In the genomic region with DNA sequence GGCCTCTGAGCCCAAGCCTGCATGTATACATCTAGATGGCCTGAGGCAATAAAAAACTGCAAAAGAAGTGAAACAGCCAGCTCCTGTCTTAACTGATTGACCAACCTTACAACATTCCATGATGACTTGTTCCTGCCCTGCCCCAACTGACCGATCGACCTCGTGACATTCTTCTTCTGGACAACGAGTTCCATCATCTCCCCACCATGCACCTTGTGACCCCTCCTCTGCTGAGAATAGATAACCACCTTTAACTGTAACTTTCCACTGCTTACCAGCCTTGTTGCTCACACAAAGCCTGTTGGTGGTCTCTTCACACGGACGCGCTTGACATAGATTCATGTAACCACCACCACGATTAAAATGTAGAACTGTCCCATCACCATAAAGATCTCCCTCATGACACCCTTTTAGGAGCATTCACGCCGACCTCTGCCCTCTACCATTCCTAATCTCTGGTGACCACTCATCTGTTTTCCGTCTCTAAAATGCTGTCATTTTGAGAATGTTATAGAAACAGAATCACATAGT, we compare ENCODE assay signal across 18 cellular contexts.
DNase-seq lines count a peak whose midpoint lies in the region; ATAC-seq and TF ChIP-seq lines count a peak whose summit lies in the region.
"Had no signal": no experiment of that assay in that cellular context is flagged by ENCODE, and none has a peak within 500 bp of the region (broad histone marks: within the 10 kb centered on the region; RNA-seq: fewer than 3 reads in every experiment).

No MANE protein-coding gene starts in this region.

- no peak for TF ChIP-seq POLR2A in erythroblast (IDR thresholded peaks at IDR 0.05; ENCODE audit: low read length)

- no peaks in the 10 kb centered on the region for H4K20me1 ChIP-seq in PC-3 (ENCODE audit: low read length)

- no TSS peak for BruUV-seq in Caco-2 (replicated peaks; lab: Mats Ljungman, UMichigan)
- no TSS peak for BruUV-seq in PC-3 (replicated peaks; lab: Mats Ljungman, UMichigan)

- no peaks in the 10 kb centered on the region for H3K9me2 ChIP-seq in PC-3 (replicated peaks; ENCODE audit: low read length)

- intact Hi-C loops in Caco-2 (cut with micrococcal nuclease; ENCODE audit: unreplicated experiment) (no loop called here), PC-3 (cut with micrococcal nuclease) (no loop called here)

- H3K79me2 ChIP-seq in PC-3 (ENCODE audit: low read length), result no peaks in the 10 kb centered on the region

- POLR2A ChIA-PET in Caco-2 (lab: Charles Lee) (no interaction called here), PC-3 (lab: Charles Lee; ENCODE audit: unreplicated experiment) (interaction anchor here (0.6 kb wide), 1 partner anchor 1001 kb away, joined by 3 read pairs; no protein-coding TSS in a partner anchor)

- H3K4me3 Mint-ChIP-seq in Caco-2 (ENCODE audit: unreplicated experiment) (no peak overlapping the region), osteocyte (ENCODE audit: unreplicated experiment) (no peak overlapping the region), immature natural killer cell (no peak overlapping the region)
- no peak overlapping the region for H3K4me3 Mint-ChIP-seq in activated naive CD8-positive, alpha-beta T cell treated with anti-CD3 and anti-CD28 coated beads for 36 hours

- ATAC-seq in PC-3, result no peak
- ATAC-seq in foreskin keratinocyte, result no peak

- peaks cover 11% of the 10 kb centered on the region for H3K27me3 Mint-ChIP-seq in Caco-2 (ENCODE audit: insufficient read depth, unreplicated experiment)
- H3K27me3 Mint-ChIP-seq in osteocyte (ENCODE audit: unreplicated experiment), result no peaks in the 10 kb centered on the region
- H3K27me3 Mint-ChIP-seq in immature natural killer cell (ENCODE audit: low read depth in 3 of 3), result peaks cover 2 to 3% (median 3%) of the 10 kb centered on the region in 3 donors
- H3K27me3 Mint-ChIP-seq in activated naive CD8-positive, alpha-beta T cell treated with anti-CD3 and anti-CD28 coated beads for 36 hours, result no peaks in the 10 kb centered on the region

- no peak for TF ChIP-seq CTCF in Caco-2 (IDR thresholded peaks at IDR 0.05; ENCODE audit: insufficient read depth in 1 of 2, low read depth in 1 of 2, low read length in 1 of 2, severe bottlenecking in 1 of 2, unreplicated experiment in 1 of 2)
- TF ChIP-seq CTCF in PC-3 (conservative IDR thresholded peaks at IDR 0.05; ENCODE audit: low read depth, low read length), result no peak
- TF ChIP-seq CTCF in foreskin keratinocyte (conservative IDR thresholded peaks at IDR 0.05), result no peak
- no peak for TF ChIP-seq CTCF in osteocyte (IDR thresholded peaks at IDR 0.05)

- H3K36me3 Mint-ChIP-seq in Caco-2 (ENCODE audit: insufficient read depth, unreplicated experiment) (no peaks in the 10 kb centered on the region), osteocyte (ENCODE audit: unreplicated experiment) (peaks cover 11% of the 10 kb centered on the region), immature natural killer cell (no peaks in the 10 kb centered on the region)
- no peaks in the 10 kb centered on the region for H3K36me3 Mint-ChIP-seq in activated naive CD8-positive, alpha-beta T cell treated with anti-CD3 and anti-CD28 coated beads for 36 hours

- peak; percentile 26 to 61 for DNase-seq in Caco-2
- DNase-seq in PC-3, result peak; percentile 49
- DNase-seq in foreskin keratinocyte, result peak; percentile 0 to 30
- no peak for DNase-seq in osteocyte (ENCODE audit: extremely low spot score, unreplicated experiment)
- DNase-seq in erythroblast (lab: John Stamatoyannopoulos, UW), result no peak
- DNase-seq in immature natural killer cell, result no peak
- no peak for DNase-seq in SW 1271 (lab: John Stamatoyannopoulos, UW)
- no peak for DNase-seq in activated naive CD8-positive, alpha-beta T cell treated with anti-CD3 and anti-CD28 coated beads for 36 hours
- DNase-seq: C1 segment of cervical spinal cord; DMS 273 treated with DMSO at 0.1 percent for 48 hours; H7; NCI-H187; NCI-H345; NCI-H526 treated with DMSO at 0.1 percent for 48 hours; NK-92 treated with Interleukin-12 subunit alpha and Interleukin-12 subunit beta, amount 100 ng/mL, for 24 hours had no signal

- H3K9me3 Mint-ChIP-seq in Caco-2 (ENCODE audit: unreplicated experiment) (no peaks in the 10 kb centered on the region), osteocyte (ENCODE audit: unreplicated experiment) (no peaks in the 10 kb centered on the region), immature natural killer cell (no peaks in the 10 kb centered on the region)
- H3K9me3 Mint-ChIP-seq in activated naive CD8-positive, alpha-beta T cell treated with anti-CD3 and anti-CD28 coated beads for 36 hours, result no peaks in the 10 kb centered on the region

- H3K9ac ChIP-seq in PC-3 (ENCODE audit: low read length), result no peak overlapping the region

- H3K4me1 Mint-ChIP-seq in Caco-2 (ENCODE audit: low read depth, unreplicated experiment), result peaks cover 6% of the 10 kb centered on the region
- H3K4me1 Mint-ChIP-seq in osteocyte (ENCODE audit: unreplicated experiment), result peaks cover 51% of the 10 kb centered on the region
- H3K4me1 Mint-ChIP-seq in immature natural killer cell, result no peaks in the 10 kb centered on the region
- no peaks in the 10 kb centered on the region for H3K4me1 Mint-ChIP-seq in activated naive CD8-positive, alpha-beta T cell treated with anti-CD3 and anti-CD28 coated beads for 36 hours

- peaks cover 8% of the 10 kb centered on the region; the same call in 1 of the 2 replicates for H3K4me1 ChIP-seq in Caco-2
- 0 out of 2 replicates have a peak, but pooled peaks cover 5% of the 10 kb centered on the region for H3K4me1 ChIP-seq in PC-3 (ENCODE audit: insufficient read depth, low read length)
- no peaks in the 10 kb centered on the region for H3K4me1 ChIP-seq in foreskin keratinocyte
- H3K4me1 ChIP-seq: SJSA1 had no signal

- no peak overlapping the region for H3K27ac Mint-ChIP-seq in Caco-2 (ENCODE audit: unreplicated experiment)
- peak overlapping the region; percentile 25 for H3K27ac Mint-ChIP-seq in osteocyte (ENCODE audit: unreplicated experiment)
- no peak overlapping the region for H3K27ac Mint-ChIP-seq in immature natural killer cell
- H3K27ac Mint-ChIP-seq in activated naive CD8-positive, alpha-beta T cell treated with anti-CD3 and anti-CD28 coated beads for 36 hours, result no peak overlapping the region

- H3K4me3 ChIP-seq in Caco-2 (ENCODE audit: low read depth, low read length) (no peak overlapping the region), PC-3 (ENCODE audit: low read length) (no peak overlapping the region)
- H3K4me3 ChIP-seq: SJSA1 had no signal

- no peak overlapping the region for H3K4me2 ChIP-seq in PC-3 (ENCODE audit: low read length)

- H3K36me3 ChIP-seq in Caco-2 (ENCODE audit: control insufficient read depth, insufficient read depth, low read length), result no peaks in the 10 kb centered on the region
- no peaks in the 10 kb centered on the region for H3K36me3 ChIP-seq in PC-3 (ENCODE audit: low read depth, low read length)
- H3K36me3 ChIP-seq: SJSA1 had no signal

- CTCF ChIA-PET in Caco-2 (lab: Charles Lee) (interaction anchor here (1.0 kb wide), 1 partner anchor 51 kb away, joined by 3 read pairs; no protein-coding TSS in a partner anchor), PC-3 (lab: Charles Lee) (no interaction called here)

- H3K9me3 ChIP-seq in Caco-2 (no peaks in the 10 kb centered on the region), PC-3 (ENCODE audit: low read length) (no peaks in the 10 kb centered on the region)
- H3K9me3 ChIP-seq: SJSA1 had no signal

- no peaks in the 10 kb centered on the region for H3K27me3 ChIP-seq in Caco-2 (replicated peaks; ENCODE audit: control insufficient read depth, insufficient read depth, low read length)
- no peaks in the 10 kb centered on the region for H3K27me3 ChIP-seq in PC-3 (ENCODE audit: low read length)
- H3K27me3 ChIP-seq in foreskin keratinocyte, result peaks cover 2% of the 10 kb centered on the region
- H3K27me3 ChIP-seq: SJSA1 had no signal

- H2AFZ ChIP-seq in PC-3 (ENCODE audit: low read length), result no peak overlapping the region

- H3K27ac ChIP-seq in PC-3 (ENCODE audit: low read length), result no peak overlapping the region
- no peak overlapping the region for H3K27ac ChIP-seq in foreskin keratinocyte
- H3K27ac ChIP-seq: HL-60, RWPE1, SJSA1 had no signal

- H3F3A ChIP-seq in PC-3 (ENCODE audit: low read length, unreplicated experiment), result no peaks in the 10 kb centered on the region

Comparison
In these comparisons a context has a peak if more than half of its experiments do, and no peak if none do; other contexts are left out.
1. DNase-seq: peak in Caco-2 (2 of 2), PC-3 (single experiment) and foreskin keratinocyte (2 of 2); none in osteocyte (single experiment), erythroblast (0 of 2), immature natural killer cell (0 of 3), SW 1271 (0 of 2) and activated naive CD8-positive, alpha-beta T cell treated with anti-CD3 and anti-CD28 coated beads for 36 hours (single experiment).